8 cellular contexts compared by ENCODE assay signal in the genomic region with DNA sequence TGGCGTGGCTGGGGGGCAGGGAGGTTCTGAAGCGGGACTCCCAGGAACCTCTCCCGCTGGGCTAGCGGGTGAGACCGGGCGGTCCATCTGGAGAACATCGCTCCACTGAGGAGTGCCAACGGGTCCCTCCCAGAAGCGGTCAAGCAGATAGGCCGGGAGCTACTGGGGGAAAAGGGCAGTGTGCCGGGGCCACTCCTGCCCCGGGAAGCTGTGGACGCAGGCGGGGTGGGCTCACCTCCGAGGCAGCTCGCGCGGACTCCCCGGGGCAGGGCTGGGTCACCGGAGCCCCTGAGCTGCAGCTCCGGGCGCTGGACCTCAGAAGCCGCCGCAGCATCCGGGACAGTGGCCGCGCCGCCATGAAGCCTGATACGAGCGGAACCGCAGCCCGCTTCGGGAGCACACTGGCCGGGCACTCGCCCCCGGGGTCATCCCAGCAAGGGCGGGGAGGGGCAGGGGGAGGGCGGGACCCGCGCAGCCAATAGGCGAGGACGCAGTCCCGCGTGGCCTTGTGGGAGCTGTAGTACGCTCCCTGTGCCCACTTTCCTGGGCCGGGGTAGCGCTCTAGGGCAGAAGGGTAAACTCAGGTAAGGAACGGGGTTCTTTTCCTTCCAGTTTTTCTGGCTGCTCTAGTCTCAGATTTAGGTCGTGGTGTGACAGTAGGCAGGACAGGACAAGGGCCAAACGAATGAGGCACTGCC. TPM values are rescaled to one million over a fixed set of nuclear protein-coding genes. Genes with fewer than 3 reads are reported as not detected.
DNase-seq lines count a peak whose midpoint lies in the region; ATAC-seq, FAIRE-seq and TF ChIP-seq lines count a peak whose summit lies in the region.

A gene (minus strand): TSS at position 403 of the 698 bp plus-strand sequence. CDS start 45 bp downstream, at position 358.

- H4K20me1 ChIP-seq in endothelial cell of umbilical vein (replicated peaks; ENCODE audit: control insufficient read depth, extremely low read depth, insufficient read depth, low read length) = no peaks in the 10 kb centered on the region

- H3K27me3 ChIP-seq in endothelial cell of umbilical vein (ENCODE audit: control insufficient read depth in 2 of 2, insufficient read depth in 2 of 2, low read length in 2 of 2) = peaks cover 1 to 7% of the 10 kb centered on the region in 2 experiments

- TF ChIP-seq CTCF in endothelial cell of umbilical vein (IDR thresholded peaks at IDR 0.05; ENCODE audit: extremely low read depth in 1 of 2, insufficient read depth in 1 of 2, low read depth in 1 of 2, low read length in 2 of 2) = no peak

- TF ChIP-seq POLR2A in endothelial cell of umbilical vein (IDR thresholded peaks at IDR 0.05; ENCODE audit: low read depth, low read length) = peak; percentile 48

- BruUV-seq in endothelial cell of umbilical vein (replicated peaks; lab: Mats Ljungman, UMichigan) = no TSS peak

- intact Hi-C loops in endothelial cell of umbilical vein (cut with micrococcal nuclease) = loop anchor here (10.0 kb wide), 1 partner anchor 509 kb away; no protein-coding TSS in a partner anchor

- peak; percentile 86 for FAIRE-seq in endothelial cell of umbilical vein (lab: Jason Lieb, UNC)

- peaks cover 9% of the 10 kb centered on the region for H3K4me1 ChIP-seq in endothelial cell of umbilical vein (ENCODE audit: control insufficient read depth, extremely low read depth, insufficient read depth, low read length)

- POLR2A ChIA-PET in endothelial cell of umbilical vein (lab: Charles Lee) = no interaction called here

- CTCF ChIA-PET in endothelial cell of umbilical vein (lab: Charles Lee) = interaction anchor here (1.3 to 1.4 kb wide), 2 partner anchors 43 to 68 kb away, joined by 3 to 7 read pairs; no protein-coding TSS in a partner anchor

- H3K79me2 ChIP-seq in endothelial cell of umbilical vein (ENCODE audit: control insufficient read depth, insufficient read depth, low read length) = no peaks in the 10 kb centered on the region

- no peak for ATAC-seq in GM21381 (IDR thresholded peaks at IDR 0.05; ENCODE audit: unreplicated experiment)

- peak within 1 kb of the TSS; percentile 67 for H3K4me2 ChIP-seq in endothelial cell of umbilical vein (ENCODE audit: insufficient read depth, low read length)

- H3K27ac ChIP-seq in endothelial cell of umbilical vein (ENCODE audit: insufficient read depth, low read depth, low read length) = no peak within 1 kb of the TSS

- H3K9me3 ChIP-seq in endothelial cell of umbilical vein (replicated peaks; ENCODE audit: control insufficient read depth, insufficient read depth, low read length) = no peaks in the 10 kb centered on the region

- H2AFZ ChIP-seq in endothelial cell of umbilical vein (ENCODE audit: low read depth, low read length) = peak within 1 kb of the TSS; percentile 97

- H3K9ac ChIP-seq in endothelial cell of umbilical vein (replicated peaks; ENCODE audit: extremely low read depth, insufficient read depth, low read length) = peak within 1 kb of the TSS; percentile 65

- H3K36me3 ChIP-seq in endothelial cell of umbilical vein (ENCODE audit: control insufficient read depth in 2 of 2, extremely low read depth in 1 of 2, insufficient read depth in 2 of 2, low read length in 2 of 2) = no peaks in the 10 kb centered on the region

- dilution Hi-C loops in endothelial cell of umbilical vein (cut with MboI; ENCODE audit: extremely low pct_ligation_motif_present, low sequenced_read_pairs) = no loop called here

- H3K9me1 ChIP-seq in endothelial cell of umbilical vein (replicated peaks; ENCODE audit: control insufficient read depth, extremely low read depth, insufficient read depth, low read length) = no peaks in the 10 kb centered on the region

- peak within 1 kb of the TSS; percentile 65 to 75 (median 66) for H3K4me3 ChIP-seq in endothelial cell of umbilical vein (replicated peaks in 1 of 3; ENCODE audit: insufficient read depth in 1 of 3, low read depth in 1 of 3, low read length in 3 of 3)

- peak; percentile 78 for DNase-seq in D341Med (ENCODE audit: low spot score)
- DNase-seq in NCI-H146 (lab: John Stamatoyannopoulos, UW) = peak; percentile 58
- DNase-seq in activated CD8-positive, alpha-beta memory T cell treated with anti-CD3 and anti-CD28 coated beads, Interleukin-2, amount 50 U/mL, for 4 hours = peak; percentile 51
- DNase-seq in endothelial cell of umbilical vein (ENCODE audit: low read depth, low spot score) = peak; percentile 73
- peak; percentile 90 for DNase-seq in medulla oblongata (ENCODE audit: extremely low spot score)
- DNase-seq in stimulated activated CD4-positive, alpha-beta T cell treated with anti-CD3 and anti-CD28 coated beads, Interleukin-4, amount 100 ng/mL, for 48 hours (ENCODE audit: low read depth in 2 of 2) = peak; percentile 30 to 31
- DNase-seq in activated effector memory CD4-positive, alpha-beta T cell treated with anti-CD3 and anti-CD28 coated beads, Interleukin-2, amount 50 U/mL, for 16 hours = no peak

TF ChIP-seq in endothelial cell of umbilical vein, 7 proteins besides CTCF, POLR2A, EP300 and RAD21:
- no peak for TF ChIP-seq JUN (IDR thresholded peaks at IDR 0.05; ENCODE audit: borderline replicate concordance, insufficient read depth, insufficient read length, low read depth)
- TF ChIP-seq EZH2 (IDR thresholded peaks at IDR 0.05; ENCODE audit: borderline replicate concordance, low read depth, low read length, severe bottlenecking) = no peak
- TF ChIP-seq POLR2AphosphoS5 (IDR thresholded peaks at IDR 0.05; ENCODE audit: insufficient read depth, low read depth, low read length) = peak; percentile 66
- TF ChIP-seq, protein P1, sequence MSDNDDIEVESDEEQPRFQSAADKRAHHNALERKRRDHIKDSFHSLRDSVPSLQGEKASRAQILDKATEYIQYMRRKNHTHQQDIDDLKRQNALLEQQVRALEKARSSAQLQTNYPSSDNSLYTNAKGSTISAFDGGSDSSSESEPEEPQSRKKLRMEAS (IDR thresholded peaks at IDR 0.05; ENCODE audit: insufficient read depth, insufficient read length) = no peak
- TF ChIP-seq MYC (IDR thresholded peaks at IDR 0.05; ENCODE audit: low read depth, low read length) = no peak

RNA-seq across cellular contexts. Expression of the gene that starts here (rescaled TPM):
- 10.3 and 12.8 TPM in 2 replicates for total RNA-seq in endothelial cell of umbilical vein
- 7.3 and 8.3 TPM in 2 replicates for polyA plus RNA-seq in endothelial cell of umbilical vein
- 6.5 and 7.1 TPM in 2 replicates for polyA plus RNA-seq in endothelial cell of umbilical vein (2011; cell fraction: cytosol; rRNA removed)
- 7.2 and 8.1 TPM in 2 replicates for polyA plus RNA-seq in endothelial cell of umbilical vein (2011; cell fraction: nucleus; rRNA removed)
- polyA plus RNA-seq in endothelial cell of umbilical vein (2012) = 6.8 and 7.0 TPM in 2 replicates
- 14.2 and 15.3 TPM in 2 replicates for polyA minus RNA-seq in endothelial cell of umbilical vein
- not detected for polyA minus RNA-seq in endothelial cell of umbilical vein (2011; cell fraction: cytosol; rRNA and poly(A)+ RNA removed)
- polyA minus RNA-seq in endothelial cell of umbilical vein (2011; cell fraction: nucleus; rRNA and poly(A)+ RNA removed) = 7.7 and 7.8 TPM in 2 replicates
